ENCODE assay signal across 8 cellular contexts in genomic region chr6:43428112-43428570, GRCh38.
A peak's percentile ranks its signal among the peaks of the same experiment; 100 is the strongest.
DNase-seq lines count a peak whose midpoint lies in the region; ATAC-seq and TF ChIP-seq lines count a peak whose summit lies in the region.

No MANE protein-coding gene starts in this region.

- no peaks in the 10 kb centered on the region for H3K9me3 ChIP-seq in Loucy (ENCODE audit: insufficient read depth, low read depth, low read length)

- H3K4me2 ChIP-seq in Loucy (ENCODE audit: low read depth, low read length, poor library complexity, severe bottlenecking), result peak overlapping the region; percentile 96

- peaks cover 13% of the 10 kb centered on the region for H3K4me1 ChIP-seq in Loucy (ENCODE audit: insufficient read depth, low read length, poor library complexity, severe bottlenecking)

- intact Hi-C loops in dendritic cell treated with granulocyte-macrophage colony-stimulating factor and Interleukin-4, amounts not matched to agents 40 ng/mL and 50 ng/mL, for 4 days (cut with micrococcal nuclease), result no loop called here

- DNase-seq in GM12865 (ENCODE audit: low read depth) (peak; percentile 14), OCI-M2 (lab: John Stamatoyannopoulos, UW; ENCODE audit: unreplicated experiment) (no peak), D341Med (ENCODE audit: low spot score) (no peak), AG08395 (ENCODE audit: low spot score) (no peak)

- no peak for TF ChIP-seq CTCF in GM12865 (IDR thresholded peaks at IDR 0.05; ENCODE audit: insufficient read depth, low read depth, low read length, missing control alignments)
- TF ChIP-seq CTCF in Loucy (conservative IDR thresholded peaks at IDR 0.05; ENCODE audit: low read length), result no peak
- TF ChIP-seq CTCF in nephron (IDR thresholded peaks at IDR 0.05; ENCODE audit: unreplicated experiment in 3 of 3), result no peak

- H3K27ac Mint-ChIP-seq in dendritic cell treated with granulocyte-macrophage colony-stimulating factor and Interleukin-4, amounts not matched to agents 40 ng/mL and 50 ng/mL, for 4 days, result peak overlapping the region; percentile 98
- peak overlapping the region; percentile 96 to 99 (median 96) for H3K27ac Mint-ChIP-seq in nephron

- H3K9me3 Mint-ChIP-seq in dendritic cell treated with granulocyte-macrophage colony-stimulating factor and Interleukin-4, amounts not matched to agents 40 ng/mL and 50 ng/mL, for 4 days, result no peaks in the 10 kb centered on the region
- peaks cover 10% of the 10 kb centered on the region for H3K9me3 Mint-ChIP-seq in nephron

- H3K27me3 Mint-ChIP-seq in dendritic cell treated with granulocyte-macrophage colony-stimulating factor and Interleukin-4, amounts not matched to agents 40 ng/mL and 50 ng/mL, for 4 days, result peaks cover 5% of the 10 kb centered on the region
- H3K27me3 Mint-ChIP-seq in nephron (ENCODE audit: low read depth), result no peaks in the 10 kb centered on the region

- H3K36me3 ChIP-seq in Loucy (ENCODE audit: insufficient read depth, low read length), result no peaks in the 10 kb centered on the region

- peaks cover 12% of the 10 kb centered on the region for H3K79me2 ChIP-seq in Loucy (ENCODE audit: insufficient read depth, low read length)

- H4K20me1 ChIP-seq in Loucy (ENCODE audit: insufficient read depth, low read length, poor library complexity, severe bottlenecking), result no peaks in the 10 kb centered on the region

- H3K4me3 ChIP-seq in GM12865 (ENCODE audit: low read depth, low read length) (peak overlapping the region; percentile 73), Loucy (ENCODE audit: low read length, poor library complexity, severe bottlenecking) (peak overlapping the region; percentile 99)

- peaks cover 16% of the 10 kb centered on the region for H3K4me1 Mint-ChIP-seq in dendritic cell treated with granulocyte-macrophage colony-stimulating factor and Interleukin-4, amounts not matched to agents 40 ng/mL and 50 ng/mL, for 4 days (ENCODE audit: low read depth)
- peaks cover 19% of the 10 kb centered on the region for H3K4me1 Mint-ChIP-seq in nephron

- H2AFZ ChIP-seq in Loucy (ENCODE audit: low read length), result peak overlapping the region; percentile 97

- H3K9ac ChIP-seq in Loucy (ENCODE audit: low read depth, low read length, poor library complexity, severe bottlenecking), result peak overlapping the region; percentile 90

- H3F3A ChIP-seq in Loucy (ENCODE audit: low read depth), result no peaks in the 10 kb centered on the region

- H3K4me3 Mint-ChIP-seq in dendritic cell treated with granulocyte-macrophage colony-stimulating factor and Interleukin-4, amounts not matched to agents 40 ng/mL and 50 ng/mL, for 4 days, result peak overlapping the region; percentile 95
- H3K4me3 Mint-ChIP-seq in nephron, result peak overlapping the region; percentile 95 to 99 (median 96)

- H3K36me3 Mint-ChIP-seq in dendritic cell treated with granulocyte-macrophage colony-stimulating factor and Interleukin-4, amounts not matched to agents 40 ng/mL and 50 ng/mL, for 4 days (ENCODE audit: low read depth), result peaks cover 33% of the 10 kb centered on the region
- peaks cover 6% of the 10 kb centered on the region for H3K36me3 Mint-ChIP-seq in nephron (ENCODE audit: low read depth)

- H3K27me3 ChIP-seq in Loucy (ENCODE audit: insufficient read depth, low read length, poor library complexity, severe bottlenecking), result no peaks in the 10 kb centered on the region

- no peaks in the 10 kb centered on the region for H3K9me2 ChIP-seq in Loucy (replicated peaks; ENCODE audit: low read depth, low read length)

- no peak for ATAC-seq in HG03442 (IDR thresholded peaks at IDR 0.05; ENCODE audit: unreplicated experiment)
